In the genomic region with DNA sequence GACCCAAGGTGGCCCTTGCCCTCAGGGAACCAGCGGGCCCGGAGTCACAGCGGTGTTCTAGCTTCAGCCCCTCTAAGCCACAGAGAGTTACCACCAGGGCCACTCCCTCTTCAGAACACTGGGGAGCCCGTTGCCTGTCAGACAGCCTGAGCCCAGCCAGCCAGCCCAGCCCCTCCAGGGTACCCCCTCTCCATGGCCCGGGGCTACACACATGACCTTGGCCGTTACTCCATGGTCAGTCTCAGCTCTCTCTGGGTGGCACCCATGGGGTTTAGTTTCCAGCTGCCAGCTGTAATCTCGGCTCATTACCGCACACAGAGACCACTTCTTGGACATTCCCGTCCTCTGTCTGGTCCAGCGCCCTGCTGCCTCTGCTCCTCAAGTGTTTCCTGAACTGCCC, we compare ENCODE assay signal across 17 cellular contexts. TPM values are rescaled to one million over a fixed set of nuclear protein-coding genes. Genes with fewer than 3 reads are reported as not detected.
DNase-seq lines count a peak whose midpoint lies in the region; ATAC-seq, FAIRE-seq and TF ChIP-seq lines count a peak whose summit lies in the region.
"Had no signal": no experiment of that assay in that cellular context is flagged by ENCODE, and none has a peak within 500 bp of the region (broad histone marks: within the 10 kb centered on the region; RNA-seq: fewer than 3 reads in every experiment).

No MANE protein-coding gene starts in this region.

- H3K36me3 ChIP-seq in heart left ventricle (peaks cover 0 to 7% (median 0%) of the 10 kb centered on the region in 9 donors), muscle layer of duodenum (ENCODE audit: control insufficient read depth in 1 of 2, insufficient read depth in 2 of 2, low read length in 2 of 2) (no peaks in the 10 kb centered on the region)

- no peak for TF ChIP-seq CTCF in heart left ventricle (IDR thresholded peaks at IDR 0.05)

- H3K4me3 Mint-ChIP-seq in activated T-helper 1 cell treated with anti-CD3 and anti-CD28 coated beads, Interleukin-12 subunit alpha, Interleukin-12 subunit beta, Interleukin-2, Interleukin-4 antibody, amounts not matched to agents 30 ng/mL and 10 ng/mL and 1 ng/mL, durations not matched to agents 14 hours and 24 hours and 36 hours, result no peak overlapping the region

- no peaks in the 10 kb centered on the region for H3K27me3 ChIP-seq in heart left ventricle
- no peaks in the 10 kb centered on the region for H3K27me3 ChIP-seq in muscle layer of duodenum (ENCODE audit: low read depth, low read length)

- H3K9me3 ChIP-seq in heart left ventricle, result peaks cover 0 to 6% (median 0%) of the 10 kb centered on the region in 12 donors
- no peaks in the 10 kb centered on the region for H3K9me3 ChIP-seq in muscle layer of duodenum (ENCODE audit: control insufficient read depth in 1 of 2, low read length in 2 of 2)

- 65 to 79% (median 74%) methylated on average over 9 to 10 of the region's 10 CpGs for WGBS in heart left ventricle, 4 donors

- H3K27me3 Mint-ChIP-seq in activated T-helper 1 cell treated with anti-CD3 and anti-CD28 coated beads, Interleukin-12 subunit alpha, Interleukin-12 subunit beta, Interleukin-2, Interleukin-4 antibody, amounts not matched to agents 30 ng/mL and 10 ng/mL and 1 ng/mL, durations not matched to agents 14 hours and 24 hours and 36 hours (ENCODE audit: insufficient read depth), result no peaks in the 10 kb centered on the region

- peaks cover 10% of the 10 kb centered on the region for H3K9me3 Mint-ChIP-seq in activated T-helper 1 cell treated with anti-CD3 and anti-CD28 coated beads, Interleukin-12 subunit alpha, Interleukin-12 subunit beta, Interleukin-2, Interleukin-4 antibody, amounts not matched to agents 30 ng/mL and 10 ng/mL and 1 ng/mL, durations not matched to agents 14 hours and 24 hours and 36 hours

- H3K27ac ChIP-seq in heart left ventricle, result peak overlapping the region in 8 of 12 donors; percentile 33 to 87 (median 63)
- peak overlapping the region; percentile 5 for H3K27ac ChIP-seq in muscle layer of duodenum (ENCODE audit: low read length)
- H3K27ac ChIP-seq: C4-2B had no signal

- no peak overlapping the region for H3K4me3 ChIP-seq in heart left ventricle
- no peak overlapping the region for H3K4me3 ChIP-seq in muscle layer of duodenum (ENCODE audit: low read depth in 1 of 2, low read length in 2 of 2)

- ATAC-seq in heart left ventricle (peak in 3 of 4 donors; percentile 16 to 40 (median 20)), esophagus mucosa (peak; percentile 42)
- ATAC-seq: PC-3 had no signal

- H3K27ac Mint-ChIP-seq in activated T-helper 1 cell treated with anti-CD3 and anti-CD28 coated beads, Interleukin-12 subunit alpha, Interleukin-12 subunit beta, Interleukin-2, Interleukin-4 antibody, amounts not matched to agents 30 ng/mL and 10 ng/mL and 1 ng/mL, durations not matched to agents 14 hours and 24 hours and 36 hours, result no peak overlapping the region

- intact Hi-C loops in heart left ventricle (cut with DNase I) (no loop called here), cardiac septum (cut with DNase I) (no loop called here)
- intact Hi-C loops in activated T-helper 1 cell treated with anti-CD3 and anti-CD28 coated beads, Interleukin-12 subunit alpha, Interleukin-12 subunit beta, Interleukin-2, Interleukin-4 antibody, amounts not matched to agents 30 ng/mL and 10 ng/mL and 1 ng/mL, durations not matched to agents 14 hours and 24 hours and 36 hours (cut with micrococcal nuclease), result no loop called here

- H3K4me1 ChIP-seq in heart left ventricle (peaks cover 0 to 40% (median 12%) of the 10 kb centered on the region in 12 donors), muscle layer of duodenum (ENCODE audit: control insufficient read depth in 1 of 2, insufficient read depth in 2 of 2, low read length in 2 of 2) (peaks cover 0 to 24% of the 10 kb centered on the region in 2 donors)

- FAIRE-seq in GM12891 (lab: Jason Lieb, UNC), result no peak
- FAIRE-seq: A204.1 had no signal

- H3K36me3 Mint-ChIP-seq in activated T-helper 1 cell treated with anti-CD3 and anti-CD28 coated beads, Interleukin-12 subunit alpha, Interleukin-12 subunit beta, Interleukin-2, Interleukin-4 antibody, amounts not matched to agents 30 ng/mL and 10 ng/mL and 1 ng/mL, durations not matched to agents 14 hours and 24 hours and 36 hours (ENCODE audit: low read depth), result peaks cover 14% of the 10 kb centered on the region

- no peak for TF ChIP-seq POLR2A in heart left ventricle (IDR thresholded peaks at IDR 0.05)
- TF ChIP-seq POLR2A in GM12891 (IDR thresholded peaks at IDR 0.05; ENCODE audit: low read depth, low read length), result no peak

- H3K4me1 Mint-ChIP-seq in activated T-helper 1 cell treated with anti-CD3 and anti-CD28 coated beads, Interleukin-12 subunit alpha, Interleukin-12 subunit beta, Interleukin-2, Interleukin-4 antibody, amounts not matched to agents 30 ng/mL and 10 ng/mL and 1 ng/mL, durations not matched to agents 14 hours and 24 hours and 36 hours (ENCODE audit: low read depth), result peaks cover 13% of the 10 kb centered on the region

- DNase-seq in heart left ventricle (no peak), cardiac septum (ENCODE audit: low spot score) (no peak), HT-29 (ENCODE audit: low spot score) (no peak), NCI-H82 treated with DMSO at 0.1 percent for 48 hours (lab: John Stamatoyannopoulos, UW; ENCODE audit: unreplicated experiment) (no peak), GM12891 (ENCODE audit: insufficient read length, low spot score) (no peak)
- no peak for DNase-seq in activated T-helper 1 cell treated with anti-CD3 and anti-CD28 coated beads, Interleukin-12 subunit alpha, Interleukin-12 subunit beta, Interleukin-2, Interleukin-4 antibody, amounts not matched to agents 30 ng/mL and 10 ng/mL and 1 ng/mL, durations not matched to agents 14 hours and 24 hours and 36 hours (ENCODE audit: low spot score)
- DNase-seq: DMS 273 treated with DMSO at 0.1 percent for 48 hours, GOT3, KBM-7, NCI-H1436, NCI-H2029 treated with DMSO at 0.1 percent for 48 hours, NCI-H748 treated with DMSO at 0.1 percent for 48 hours, PC-3 had no signal

TF ChIP-seq in GM12891, 5 proteins besides CTCF, POLR2A, EP300 and RAD21:
- TF ChIP-seq PAX5 (IDR thresholded peaks at IDR 0.05; ENCODE audit: insufficient read depth, low read length, severe bottlenecking) (no peak), SPI1 (IDR thresholded peaks at IDR 0.05; ENCODE audit: low read depth, low read length) (no peak), TAF1 (IDR thresholded peaks at IDR 0.05; ENCODE audit: low read depth, low read length) (no peak), POLR2AphosphoS5 (IDR thresholded peaks at IDR 0.05; ENCODE audit: low read depth, low read length) (no peak), POU2F2 (IDR thresholded peaks at IDR 0.05; ENCODE audit: low read depth, low read length) (no peak)

RNA-seq across cellular contexts. Expression of a gene that starts 35.0 kb away (rescaled TPM):
- total RNA-seq in heart left ventricle, result 100 to 1,000 TPM; 116 to 248 (median 207) TPM
- polyA plus RNA-seq in heart left ventricle, result 100 to 1,000 TPM in 1 of 2 donors, 10 to 100 TPM in 1; 99.4 to 150 TPM
- 202 TPM for total RNA-seq in cardiac septum
- total RNA-seq in esophagus mucosa, result 106 TPM
- total RNA-seq in HT-29 (2014; rRNA removed; shearing (Covaris generic)), result 41.4 and 47.9 TPM in 2 replicates
- polyA plus RNA-seq in GM12891 (2012; ENCODE audit: low read depth, missing spikeins), result 87.1 TPM
- total RNA-seq in activated T-helper 1 cell treated with anti-CD3 and anti-CD28 coated beads, Interleukin-12 subunit alpha, Interleukin-12 subunit beta, Interleukin-2, Interleukin-4 antibody, amounts not matched to agents 30 ng/mL and 10 ng/mL and 1 ng/mL, durations not matched to agents 14 hours and 24 hours and 36 hours, result 157 and 166 TPM in 2 replicates
